8 cellular contexts compared by ENCODE assay signal in genomic region chr10:92848037-92848440, GRCh38. TPM values are rescaled to one million over a fixed set of nuclear protein-coding genes. Genes with fewer than 3 reads are reported as not detected.
DNase-seq lines count a peak whose midpoint lies in the region; ATAC-seq and TF ChIP-seq lines count a peak whose summit lies in the region.

No MANE protein-coding gene starts in this region.

- ATAC-seq in left cardiac atrium (no peak), thoracic aorta (ENCODE audit: insufficient number of reproducible peaks, low FRiP score, low read depth) (no peak)

- peaks cover 8% of the 10 kb centered on the region for H3K9me3 Mint-ChIP-seq in activated T-helper 2 cell treated with anti-CD3 and anti-CD28 coated beads, Interferon-gamma antibody, Interleukin-2, Interleukin-4, amounts not matched to agents 10 μg/mL and 5 μg/mL and 100 μg/mL, durations not matched to agents 14 hours and 24 hours and 36 hours

- TF ChIP-seq CTCF in right atrium auricular region (IDR thresholded peaks at IDR 0.05) (no peak), thoracic aorta (IDR thresholded peaks at IDR 0.05) (no peak)

- H3K4me3 Mint-ChIP-seq in activated T-helper 2 cell treated with anti-CD3 and anti-CD28 coated beads, Interferon-gamma antibody, Interleukin-2, Interleukin-4, amounts not matched to agents 10 μg/mL and 5 μg/mL and 100 μg/mL, durations not matched to agents 14 hours and 24 hours and 36 hours (ENCODE audit: low read depth): peak overlapping the region; percentile 78

- peaks cover 1% of the 10 kb centered on the region for H3K27me3 Mint-ChIP-seq in activated T-helper 2 cell treated with anti-CD3 and anti-CD28 coated beads, Interferon-gamma antibody, Interleukin-2, Interleukin-4, amounts not matched to agents 10 μg/mL and 5 μg/mL and 100 μg/mL, durations not matched to agents 14 hours and 24 hours and 36 hours (ENCODE audit: low read depth)

- intact Hi-C loops in left cardiac atrium (cut with DNase I): loop anchor here in 1 of 2 donors (5.0 kb wide), 1 partner anchor 34 kb away; no protein-coding TSS in a partner anchor
- intact Hi-C loops in activated T-helper 2 cell treated with anti-CD3 and anti-CD28 coated beads, Interferon-gamma antibody, Interleukin-2, Interleukin-4, amounts not matched to agents 10 μg/mL and 5 μg/mL and 100 μg/mL, durations not matched to agents 14 hours and 24 hours and 36 hours (cut with micrococcal nuclease): loop anchor here (5.0 to 10.0 kb wide), 4 partner anchors 34 to 667 kb away; partner anchors contain the start of gene KIF11

- H3K9me3 ChIP-seq in right atrium auricular region (no peaks in the 10 kb centered on the region), thoracic aorta (no peaks in the 10 kb centered on the region)

- H3K36me3 Mint-ChIP-seq in activated T-helper 2 cell treated with anti-CD3 and anti-CD28 coated beads, Interferon-gamma antibody, Interleukin-2, Interleukin-4, amounts not matched to agents 10 μg/mL and 5 μg/mL and 100 μg/mL, durations not matched to agents 14 hours and 24 hours and 36 hours (ENCODE audit: low read depth): no peaks in the 10 kb centered on the region

- H3K4me1 Mint-ChIP-seq in activated T-helper 2 cell treated with anti-CD3 and anti-CD28 coated beads, Interferon-gamma antibody, Interleukin-2, Interleukin-4, amounts not matched to agents 10 μg/mL and 5 μg/mL and 100 μg/mL, durations not matched to agents 14 hours and 24 hours and 36 hours (ENCODE audit: low read depth): peaks cover 38% of the 10 kb centered on the region

- H3K4me1 ChIP-seq in right atrium auricular region (peaks cover 0 to 16% of the 10 kb centered on the region in 2 donors), thoracic aorta (ENCODE audit: control insufficient read depth in 1 of 2, low read depth in 2 of 2) (peaks cover 12% of the 10 kb centered on the region in 2 donors)

- peak overlapping the region; percentile 95 to 99 for H3K4me3 ChIP-seq in right atrium auricular region
- peak overlapping the region; percentile 98 for H3K4me3 ChIP-seq in thoracic aorta

- H3K27me3 ChIP-seq in right atrium auricular region (no peaks in the 10 kb centered on the region), thoracic aorta (replicated peaks; ENCODE audit: insufficient read depth) (no peaks in the 10 kb centered on the region)

- H3K27ac Mint-ChIP-seq in activated T-helper 2 cell treated with anti-CD3 and anti-CD28 coated beads, Interferon-gamma antibody, Interleukin-2, Interleukin-4, amounts not matched to agents 10 μg/mL and 5 μg/mL and 100 μg/mL, durations not matched to agents 14 hours and 24 hours and 36 hours: peak overlapping the region; percentile 36

- H3K36me3 ChIP-seq in right atrium auricular region: no peaks in the 10 kb centered on the region
- H3K36me3 ChIP-seq in thoracic aorta: no peaks in the 10 kb centered on the region

- DNase-seq in right atrium auricular region (ENCODE audit: low spot score) (no peak), left cardiac atrium (no peak), kidney glomerular epithelial cell (lab: John Stamatoyannopoulos, UW) (peak; percentile 58), thoracic aorta (ENCODE audit: low spot score) (no peak), GF-D8 (lab: John Stamatoyannopoulos, UW) (no peak), NCI-H82 treated with DMSO at 0.1 percent for 48 hours (lab: John Stamatoyannopoulos, UW; ENCODE audit: unreplicated experiment) (no peak)
- DNase-seq in activated T-helper 2 cell treated with anti-CD3 and anti-CD28 coated beads, Interferon-gamma antibody, Interleukin-2, Interleukin-4, amounts not matched to agents 10 μg/mL and 5 μg/mL and 100 μg/mL, durations not matched to agents 14 hours and 24 hours and 36 hours (ENCODE audit: low spot score): no peak
- no peak for DNase-seq in activated CD4-positive, CD25-positive, alpha-beta regulatory T cell treated with anti-CD3 and anti-CD28 coated beads, Interleukin-2, amount 50 U/mL, for 72 hours

- H3K27ac ChIP-seq in right atrium auricular region (peak overlapping the region; percentile 82 to 86), thoracic aorta (no peak overlapping the region)

RNA-seq across cellular contexts. Expression of gene EXOC6, which starts 0.3 kb away (rescaled TPM):
- total RNA-seq in right atrium auricular region (10 to 100 TPM in 1 of 2 donors, 1 to 10 TPM in 1; 7.0 to 10.1 TPM), left cardiac atrium (10 to 100 TPM in 1 of 2 donors, 1 to 10 TPM in 1; 9.7 to 13.4 TPM), thoracic aorta (10 to 100 TPM; 13.3 to 16.8 TPM)
- total RNA-seq in activated T-helper 2 cell treated with anti-CD3 and anti-CD28 coated beads, Interferon-gamma antibody, Interleukin-2, Interleukin-4, amounts not matched to agents 10 μg/mL and 5 μg/mL and 100 μg/mL, durations not matched to agents 14 hours and 24 hours and 36 hours: 12.4 and 12.5 TPM in 2 replicates

Comparison
In these comparisons a context has a peak if more than half of its experiments do, and no peak if none do; other contexts are left out.
1. H3K27ac ChIP-seq: peak in right atrium auricular region (2 of 2); none in thoracic aorta (0 of 2).